29 cellular contexts compared by ENCODE assay signal in genomic region chr3:98558100-98558499, GRCh38. TPM values are rescaled to one million over a fixed set of nuclear protein-coding genes. Genes with fewer than 3 reads are reported as not detected.
A peak's percentile ranks its signal among the peaks of the same experiment; 100 is the strongest.
DNase-seq lines count a peak whose midpoint lies in the region; ATAC-seq and TF ChIP-seq lines count a peak whose summit lies in the region.
"Had no signal": no experiment of that assay in that cellular context is flagged by ENCODE, and none has a peak within 500 bp of the region (broad histone marks: within the 10 kb centered on the region; RNA-seq: fewer than 3 reads in every experiment).

No MANE protein-coding gene starts in this region.

- no peak for DNase-seq in activated CD8-positive, alpha-beta memory T cell treated with anti-CD3 and anti-CD28 coated beads, Interleukin-2, amount 10 ng/mL, durations not matched to agents 7 days and 5 days
- no peak for DNase-seq in activated CD8-positive, alpha-beta memory T cell treated with anti-CD3 and anti-CD28 coated beads, Interleukin-2, amount 50 U/mL, for 4 hours
- DNase-seq in GM12864 (ENCODE audit: low read depth) (no peak), esophagus squamous epithelium (lab: John Stamatoyannopoulos, UW) (no peak), upper lobe of right lung (no peak)
- DNase-seq in activated CD8-positive, alpha-beta T cell treated with anti-CD3 and anti-CD28 coated beads for 36 hours = no peak
- no peak for DNase-seq in effector CD4-positive, alpha-beta T cell
- no peak for DNase-seq in stimulated activated naive CD4-positive, alpha-beta T cell treated with Interleukin-2 at 50 U/mL for 16 hours (lab: John Stamatoyannopoulos, UW)
- DNase-seq: activated CD8-positive, alpha-beta memory T cell treated with anti-CD3 and anti-CD28 coated beads for 24 hours; foreskin fibroblast; HCEC 1CT; heart right ventricle; mesendoderm; MG63; NCI-H1417 treated with DMSO at 0.1 percent for 48 hours; NCI-H510A treated with DMSO at 0.1 percent for 48 hours; occipital lobe; Peyer's patch; SJCRH30; stimulated activated naive B cell treated with anti-CD40 and anti-IgM and Interleukin-4, amounts not matched to agents 10 μg/mL and 1 μg/mL and 100 μg/mL, for 72 hours; trophoblast cell had no signal

- intact Hi-C loops in activated CD8-positive, alpha-beta T cell treated with anti-CD3 and anti-CD28 coated beads for 36 hours (cut with micrococcal nuclease) = no loop called here
- intact Hi-C loops in esophagus squamous epithelium (cut with DNase I) = no loop called here
- intact Hi-C loops in upper lobe of right lung (cut with DNase I) = no loop called here

- H3K27ac Mint-ChIP-seq in activated CD8-positive, alpha-beta memory T cell treated with anti-CD3 and anti-CD28 coated beads, Interleukin-2, amount 10 ng/mL, durations not matched to agents 7 days and 5 days = peak overlapping the region; percentile 98
- peak overlapping the region; percentile 97 for H3K27ac Mint-ChIP-seq in activated CD8-positive, alpha-beta T cell treated with anti-CD3 and anti-CD28 coated beads for 36 hours

- ATAC-seq in activated CD8-positive, alpha-beta memory T cell treated with anti-CD3 and anti-CD28 coated beads, Interleukin-2, amount 10 ng/mL, durations not matched to agents 7 days and 5 days = no peak
- ATAC-seq in activated CD8-positive, alpha-beta T cell treated with anti-CD3 and anti-CD28 coated beads for 36 hours = no peak
- ATAC-seq in upper lobe of right lung = no peak
- ATAC-seq: A549, heart right ventricle had no signal

- H3K36me3 Mint-ChIP-seq in activated CD8-positive, alpha-beta memory T cell treated with anti-CD3 and anti-CD28 coated beads, Interleukin-2, amount 10 ng/mL, durations not matched to agents 7 days and 5 days = peaks cover 33% of the 10 kb centered on the region
- peaks cover 23% of the 10 kb centered on the region for H3K36me3 Mint-ChIP-seq in activated CD8-positive, alpha-beta T cell treated with anti-CD3 and anti-CD28 coated beads for 36 hours (ENCODE audit: low read depth)

- H3K27me3 Mint-ChIP-seq in activated CD8-positive, alpha-beta memory T cell treated with anti-CD3 and anti-CD28 coated beads, Interleukin-2, amount 10 ng/mL, durations not matched to agents 7 days and 5 days = no peaks in the 10 kb centered on the region
- no peaks in the 10 kb centered on the region for H3K27me3 Mint-ChIP-seq in activated CD8-positive, alpha-beta T cell treated with anti-CD3 and anti-CD28 coated beads for 36 hours

- H3K4me3 Mint-ChIP-seq in activated CD8-positive, alpha-beta memory T cell treated with anti-CD3 and anti-CD28 coated beads, Interleukin-2, amount 10 ng/mL, durations not matched to agents 7 days and 5 days = peak overlapping the region; percentile 41
- H3K4me3 Mint-ChIP-seq in activated CD8-positive, alpha-beta T cell treated with anti-CD3 and anti-CD28 coated beads for 36 hours = peak overlapping the region; percentile 41
- H3K4me3 Mint-ChIP-seq: B cell had no signal

- no peak for TF ChIP-seq POLR2A in esophagus squamous epithelium (IDR thresholded peaks at IDR 0.05)

- no peaks in the 10 kb centered on the region for H3K27me3 ChIP-seq in esophagus squamous epithelium
- peaks cover 4% of the 10 kb centered on the region for H3K27me3 ChIP-seq in upper lobe of right lung
- H3K27me3 ChIP-seq: ascending aorta, dorsolateral prefrontal cortex, heart right ventricle, MG63, Peyer's patch had no signal

- POLR2A ChIA-PET in activated CD8-positive, alpha-beta T cell treated with anti-CD3 and anti-CD28 coated beads for 36 hours (lab: Charles Lee) = interaction anchor here (0.9 to 13.9 kb wide), 7 partner anchors 8 to 37 kb away, joined by 3 to 204 read pairs (median 10); partner anchors contain the start of gene GPR15

- H3K36me3 ChIP-seq in esophagus squamous epithelium (no peaks in the 10 kb centered on the region), upper lobe of right lung (no peaks in the 10 kb centered on the region)
- H3K36me3 ChIP-seq: ascending aorta, heart right ventricle, MG63, Peyer's patch, SJCRH30 had no signal

- CTCF ChIA-PET in activated CD8-positive, alpha-beta memory T cell treated with anti-CD3 and anti-CD28 coated beads, Interleukin-2, amount 10 ng/mL, durations not matched to agents 7 days and 5 days (lab: Charles Lee) = interaction anchor here (0.9 to 4.0 kb wide), 8 partner anchors 14 to 35 kb away, joined by 3 to 16 read pairs (median 4); partner anchors contain the start of genes CLDND1 and CPOX
- CTCF ChIA-PET in activated CD8-positive, alpha-beta T cell treated with anti-CD3 and anti-CD28 coated beads for 36 hours (lab: Charles Lee) = interaction anchor here (1.2 to 2.2 kb wide), 5 partner anchors 12 to 36 kb away, joined by 3 to 10 read pairs (median 6); partner anchors contain the start of gene CLDND1

- no peaks in the 10 kb centered on the region for H3K9me3 Mint-ChIP-seq in activated CD8-positive, alpha-beta memory T cell treated with anti-CD3 and anti-CD28 coated beads, Interleukin-2, amount 10 ng/mL, durations not matched to agents 7 days and 5 days (ENCODE audit: low read depth)
- peaks cover 3% of the 10 kb centered on the region for H3K9me3 Mint-ChIP-seq in activated CD8-positive, alpha-beta T cell treated with anti-CD3 and anti-CD28 coated beads for 36 hours

- H3K27ac ChIP-seq in esophagus squamous epithelium (peak overlapping the region in 3 of 4 donors; percentile 18 to 53 (median 29)), upper lobe of right lung (no peak overlapping the region)
- H3K27ac ChIP-seq: A549, ascending aorta, heart right ventricle, SJCRH30, VCaP had no signal

- no peak for TF ChIP-seq CTCF in GM12864 (IDR thresholded peaks at IDR 0.05; ENCODE audit: low read depth, low read length, missing control alignments)
- no peak for TF ChIP-seq CTCF in activated CD8-positive, alpha-beta T cell treated with anti-CD3 and anti-CD28 coated beads for 36 hours (IDR thresholded peaks at IDR 0.05)
- TF ChIP-seq CTCF in esophagus squamous epithelium (IDR thresholded peaks at IDR 0.05) = no peak
- TF ChIP-seq CTCF in upper lobe of right lung (IDR thresholded peaks at IDR 0.05) = no peak

- H3K4me3 ChIP-seq in GM12864 (ENCODE audit: low read depth, low read length) = peak overlapping the region; percentile 15; the same call in 1 of the 2 replicates
- no peak overlapping the region for H3K4me3 ChIP-seq in esophagus squamous epithelium
- no peak overlapping the region for H3K4me3 ChIP-seq in upper lobe of right lung
- H3K4me3 ChIP-seq: A549, ascending aorta, dorsolateral prefrontal cortex, heart right ventricle, MG63, Peyer's patch, SJCRH30, skin epidermis had no signal

- H3K4me1 ChIP-seq in esophagus squamous epithelium = peaks cover 0 to 7% (median 0%) of the 10 kb centered on the region in 3 donors
- H3K4me1 ChIP-seq in upper lobe of right lung = no peaks in the 10 kb centered on the region
- H3K4me1 ChIP-seq: A549, ascending aorta, Peyer's patch, SJCRH30 had no signal

- 64 to 65% methylated on average over 5 of the region's 5 CpGs for WGBS in esophagus squamous epithelium, 2 donors

- H3K4me1 Mint-ChIP-seq in activated CD8-positive, alpha-beta memory T cell treated with anti-CD3 and anti-CD28 coated beads, Interleukin-2, amount 10 ng/mL, durations not matched to agents 7 days and 5 days = peaks cover 82% of the 10 kb centered on the region
- peaks cover 80% of the 10 kb centered on the region for H3K4me1 Mint-ChIP-seq in activated CD8-positive, alpha-beta T cell treated with anti-CD3 and anti-CD28 coated beads for 36 hours (ENCODE audit: low read depth)

- H3K9me3 ChIP-seq in esophagus squamous epithelium (no peaks in the 10 kb centered on the region), upper lobe of right lung (no peaks in the 10 kb centered on the region)
- H3K9me3 ChIP-seq: A549, ascending aorta, MG63, Peyer's patch, SJCRH30 had no signal

RNA-seq across cellular contexts. Expression of gene GPR15, which starts 26.3 kb away (rescaled TPM):
- total RNA-seq in activated CD8-positive, alpha-beta memory T cell treated with anti-CD3 and anti-CD28 coated beads, Interleukin-2, amount 10 ng/mL, durations not matched to agents 7 days and 5 days = 100 to 1,000 TPM; 107 to 182 TPM
- 1 to 10 TPM; 1.4 to 2.2 TPM for total RNA-seq in activated CD8-positive, alpha-beta T cell treated with anti-CD3 and anti-CD28 coated beads for 36 hours
- total RNA-seq in esophagus squamous epithelium (1 to 10 TPM; 1.5 to 2.7 (median 1.7) TPM), upper lobe of right lung (2.5 TPM)
- total RNA-seq: ascending aorta, Daoy, epithelial cell of proximal tubule, occipital lobe, SJCRH30 had no signal

RNA-seq across cellular contexts. Expression of gene CPOX, which starts 35.3 kb away (rescaled TPM):
- 10 to 100 TPM; 71.6 to 88.5 TPM for total RNA-seq in activated CD8-positive, alpha-beta memory T cell treated with anti-CD3 and anti-CD28 coated beads, Interleukin-2, amount 10 ng/mL, durations not matched to agents 7 days and 5 days
- 10 to 100 TPM; 40.5 to 45.3 TPM for total RNA-seq in activated CD8-positive, alpha-beta T cell treated with anti-CD3 and anti-CD28 coated beads for 36 hours
- total RNA-seq in esophagus squamous epithelium = 10 to 100 TPM; 18.3 to 23.6 (median 21.4) TPM
- total RNA-seq in upper lobe of right lung = 15.8 TPM

RNA-seq across cellular contexts. Expression of gene CLDND1, which starts 35.4 kb away (rescaled TPM):
- 100 to 1,000 TPM; 514 to 528 TPM for total RNA-seq in activated CD8-positive, alpha-beta memory T cell treated with anti-CD3 and anti-CD28 coated beads, Interleukin-2, amount 10 ng/mL, durations not matched to agents 7 days and 5 days
- 100 to 1,000 TPM; 190 to 198 TPM for total RNA-seq in activated CD8-positive, alpha-beta T cell treated with anti-CD3 and anti-CD28 coated beads for 36 hours
- 100 to 1,000 TPM in 2 of 4 donors, 10 to 100 TPM in 2; 80.0 to 192 (median 109) TPM for total RNA-seq in esophagus squamous epithelium
- 90.9 TPM for total RNA-seq in upper lobe of right lung

Comparison
In these comparisons a context has a peak if more than half of its experiments do, and no peak if none do; other contexts are left out.
1. RNA of gene GPR15, which starts 26.3 kb away (total RNA-seq): 107 to 182 TPM in activated CD8-positive, alpha-beta memory T cell treated with anti-CD3 and anti-CD28 coated beads, Interleukin-2, amount 10 ng/mL, durations not matched to agents 7 days and 5 days; 2.5 TPM in upper lobe of right lung (single experiment), 1.4 to 2.2 TPM in activated CD8-positive, alpha-beta T cell treated with anti-CD3 and anti-CD28 coated beads for 36 hours and 1.5 to 2.7 TPM in esophagus squamous epithelium; every median in the first group is over 10 times any median in the second.